ENCODE assay signal across 9 cellular contexts in the genomic region with DNA sequence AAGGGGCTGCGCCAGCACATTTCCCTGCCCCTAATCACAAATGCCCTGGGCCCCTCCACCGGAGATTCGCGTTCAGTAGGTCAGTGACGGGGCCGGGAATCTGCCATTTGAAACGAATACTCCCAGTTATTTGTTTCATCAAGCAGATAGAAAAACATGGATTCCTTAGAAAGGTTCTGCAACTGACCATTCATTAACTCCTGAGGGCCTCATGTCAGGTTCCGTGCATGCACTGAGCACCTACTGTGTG. TPM values are rescaled to one million over a fixed set of nuclear protein-coding genes. Genes with fewer than 3 reads are reported as not detected.
DNase-seq lines count a peak whose midpoint lies in the region; ATAC-seq and TF ChIP-seq lines count a peak whose summit lies in the region.
"Had no signal": no experiment of that assay in that cellular context is flagged by ENCODE, and none has a peak within 500 bp of the region (broad histone marks: within the 10 kb centered on the region; RNA-seq: fewer than 3 reads in every experiment).

No MANE protein-coding gene starts in this region.

- no peaks in the 10 kb centered on the region for H3K9me3 ChIP-seq in OCI-LY7 (ENCODE audit: low read length)
- no peaks in the 10 kb centered on the region for H3K9me3 ChIP-seq in subcutaneous abdominal adipose tissue (ENCODE audit: control insufficient read depth in 5 of 5, low read length in 5 of 5)

- no peaks in the 10 kb centered on the region for H3K9me2 ChIP-seq in OCI-LY7 (ENCODE audit: insufficient read depth, low read length)

- peak overlapping the region; percentile 81 for H3K4me2 ChIP-seq in OCI-LY7 (ENCODE audit: low read length)

- peak overlapping the region; percentile 72 for H3K4me3 ChIP-seq in OCI-LY7 (ENCODE audit: low read depth, low read length, poor library complexity, severe bottlenecking)
- peak overlapping the region; percentile 56 for H3K4me3 ChIP-seq in fibroblast of villous mesenchyme (ENCODE audit: low read depth, low read length)
- peak overlapping the region; percentile 72 to 89 (median 82) for H3K4me3 ChIP-seq in subcutaneous abdominal adipose tissue (ENCODE audit: low read depth in 1 of 5, low read length in 5 of 5)

- H4K20me1 ChIP-seq in OCI-LY7 (ENCODE audit: insufficient read depth, low read length), result no peaks in the 10 kb centered on the region

- TF ChIP-seq CTCF in OCI-LY7 (conservative IDR thresholded peaks at IDR 0.05; ENCODE audit: low read length) (no peak), fibroblast of villous mesenchyme (IDR thresholded peaks at IDR 0.05; ENCODE audit: insufficient read depth, low read depth, low read length) (no peak)

- CTCF ChIA-PET in OCI-LY7 (lab: Charles Lee; ENCODE audit: unreplicated experiment) (interaction anchor here (1.0 to 4.3 kb wide), 8 partner anchors 13 to 42 kb away, joined by 3 to 21 read pairs (median 4); partner anchors contain the start of gene UBC), HEK293T (lab: Yijun Ruan, JAX) (interaction anchor here (0.6 to 3.9 kb wide), 12 partner anchors 15 to 102 kb away, joined by 3 to 34 read pairs (median 6); no protein-coding TSS in a partner anchor)

- POLR2A ChIA-PET in OCI-LY7 (lab: Charles Lee) (interaction anchor here (0.8 to 10.3 kb wide), 5 partner anchors 12 to 55 kb away, joined by 3 to 167 read pairs (median 7); partner anchors contain the start of gene UBC), HEK293T (lab: Yijun Ruan, JAX) (interaction anchor here (0.8 to 4.6 kb wide), 7 partner anchors 17 to 1482 kb away, joined by 3 to 60 read pairs (median 18); partner anchors contain the start of genes SNRNP35 and UBC)

- no peaks in the 10 kb centered on the region for H3K27me3 ChIP-seq in subcutaneous abdominal adipose tissue (ENCODE audit: control insufficient read depth in 5 of 5, insufficient read depth in 4 of 5, low read length in 5 of 5)

- no peak for DNase-seq in OCI-LY7 (ENCODE audit: low spot score)
- DNase-seq in fibroblast of villous mesenchyme (ENCODE audit: low read depth), result no peak
- no peak for DNase-seq in HEK293T (ENCODE audit: extremely low spot score)
- no peak for DNase-seq in NCI-H2081 treated with DMSO at 0.1 percent for 48 hours (lab: John Stamatoyannopoulos, UW)
- DNase-seq in GM03348 (ENCODE audit: low spot score), result no peak
- DNase-seq in HK-2 (ENCODE audit: unreplicated experiment), result no peak
- DNase-seq: NCI-H2107 had no signal

- intact Hi-C loops in OCI-LY7 (cut with micrococcal nuclease; ENCODE audit: unreplicated experiment), result no loop called here

- peak; percentile 27 for ATAC-seq in GM21515 (IDR thresholded peaks at IDR 0.05; ENCODE audit: unreplicated experiment)

- H3K4me1 ChIP-seq in OCI-LY7 (ENCODE audit: insufficient read depth, low read length, poor library complexity, severe bottlenecking) (peaks cover 29% of the 10 kb centered on the region), subcutaneous abdominal adipose tissue (ENCODE audit: control insufficient read depth in 5 of 5, insufficient read depth in 5 of 5, low read length in 5 of 5) (peaks cover 13 to 34% (median 26%) of the 10 kb centered on the region in 5 donors)

- H3K9ac ChIP-seq in subcutaneous abdominal adipose tissue (ENCODE audit: low read length in 5 of 5), result peak overlapping the region; percentile 44 to 86 (median 60)

- peak overlapping the region; percentile 88 for H3K27ac ChIP-seq in OCI-LY7 (ENCODE audit: low read depth, low read length, poor library complexity, severe bottlenecking)
- peak overlapping the region; percentile 94 for H3K27ac ChIP-seq in subcutaneous abdominal adipose tissue (ENCODE audit: low read depth, low read length)

- no peaks in the 10 kb centered on the region for H3K79me2 ChIP-seq in OCI-LY7 (ENCODE audit: insufficient read depth, low read depth, low read length)

- H2AFZ ChIP-seq in OCI-LY7 (ENCODE audit: low read length), result peak overlapping the region; percentile 78; the same call in 1 of the 2 replicates

- no TSS peak for BruUV-seq in OCI-LY7 (replicated peaks; lab: Mats Ljungman, UMichigan)

- peaks cover 12% of the 10 kb centered on the region; the same call in 1 of the 2 replicates for H3K36me3 ChIP-seq in OCI-LY7 (ENCODE audit: insufficient read depth, low read length)
- peaks cover 0 to 5% (median 3%) of the 10 kb centered on the region in 5 donors for H3K36me3 ChIP-seq in subcutaneous abdominal adipose tissue (ENCODE audit: control insufficient read depth in 5 of 5, insufficient read depth in 5 of 5, low read length in 5 of 5)

TF ChIP-seq in HEK293T, 16 proteins besides CTCF, POLR2A, EP300 and RAD21:
- TF ChIP-seq ELF4 (IDR thresholded peaks at IDR 0.05) (no peak), CTBP1 (IDR thresholded peaks at IDR 0.05; ENCODE audit: borderline replicate concordance) (no peak), NFRKB (IDR thresholded peaks at IDR 0.05) (no peak), FOXK2 (IDR thresholded peaks at IDR 0.05) (no peak), FOXA1 (IDR thresholded peaks at IDR 0.05) (no peak), TARDBP (IDR thresholded peaks at IDR 0.05) (no peak), SUZ12 (IDR thresholded peaks at IDR 0.05) (no peak), FOXM1 (IDR thresholded peaks at IDR 0.05; ENCODE audit: borderline replicate concordance) (no peak), LEF1 (IDR thresholded peaks at IDR 0.05; ENCODE audit: borderline replicate concordance) (no peak), ARNT (IDR thresholded peaks at IDR 0.05) (no peak), BHLHE40 (IDR thresholded peaks at IDR 0.05; ENCODE audit: borderline replicate concordance) (no peak)
- TF ChIP-seq, protein P1, sequence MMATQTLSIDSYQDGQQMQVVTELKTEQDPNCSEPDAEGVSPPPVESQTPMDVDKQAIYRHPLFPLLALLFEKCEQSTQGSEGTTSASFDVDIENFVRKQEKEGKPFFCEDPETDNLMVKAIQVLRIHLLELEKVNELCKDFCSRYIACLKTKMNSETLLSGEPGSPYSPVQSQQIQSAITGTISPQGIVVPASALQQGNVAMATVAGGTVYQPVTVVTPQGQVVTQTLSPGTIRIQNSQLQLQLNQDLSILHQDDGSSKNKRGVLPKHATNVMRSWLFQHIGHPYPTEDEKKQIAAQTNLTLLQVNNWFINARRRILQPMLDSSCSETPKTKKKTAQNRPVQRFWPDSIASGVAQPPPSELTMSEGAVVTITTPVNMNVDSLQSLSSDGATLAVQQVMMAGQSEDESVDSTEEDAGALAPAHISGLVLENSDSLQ (IDR thresholded peaks at IDR 0.05), result no peak

RNA-seq across cellular contexts. Expression of gene UBC, which starts 25.6 kb away (rescaled TPM):
- total RNA-seq in OCI-LY7 (2014; rRNA removed; shearing (Covaris generic)), result 425 and 431 TPM in 2 replicates
- total RNA-seq in OCI-LY7 (2022), result 616 and 682 TPM in 2 replicates
- total RNA-seq in fibroblast of villous mesenchyme, result 1,520 and 1,741 TPM in 2 replicates

RNA-seq across cellular contexts. Expression of gene DHX37, which starts 48.9 kb away (rescaled TPM):
- total RNA-seq in OCI-LY7 (2014; rRNA removed; shearing (Covaris generic)), result 32.0 and 34.2 TPM in 2 replicates
- total RNA-seq in OCI-LY7 (2022) (25.2 and 34.5 TPM in 2 replicates), fibroblast of villous mesenchyme (16.4 and 17.7 TPM in 2 replicates)

RNA-seq across cellular contexts. Expression of gene BRI3BP, which starts 53.4 kb away (rescaled TPM):
- total RNA-seq in OCI-LY7 (2014; rRNA removed; shearing (Covaris generic)), result 62.6 and 73.4 TPM in 2 replicates
- total RNA-seq in OCI-LY7 (2022), result 118 and 120 TPM in 2 replicates
- 4.5 and 8.6 TPM in 2 replicates for total RNA-seq in fibroblast of villous mesenchyme
